Comparison of ENCODE assay signal across 8 cellular contexts in genomic region chr9:97221478-97222350, GRCh38.
A peak's percentile ranks its signal among the peaks of the same experiment; 100 is the strongest.
DNase-seq lines count a peak whose midpoint lies in the region; TF ChIP-seq lines count a peak whose summit lies in the region.
"Not testable (repeated sequence)": the region's sequence is repeated elsewhere in the genome, so short reads cannot be mapped to it uniquely, and the experiment has no call there.

No MANE protein-coding gene starts in this region.

- H3K27ac ChIP-seq in testis, result not testable (repeated sequence)

- CTCF ChIA-PET in activated naive CD4-positive, alpha-beta T cell treated with anti-CD3 and anti-CD28 coated beads for 36 hours (lab: Charles Lee), result interaction anchor here (0.7 to 1.4 kb wide), 2 partner anchors 21 to 365 kb away, joined by 3 to 8 read pairs; no protein-coding TSS in a partner anchor

- peak; percentile 61 for DNase-seq in EH (ENCODE audit: low read depth)
- DNase-seq in NCI-H146 (lab: John Stamatoyannopoulos, UW), result peak; percentile 61
- peak; percentile 15 to 73 (median 30) for DNase-seq in T-helper 2 cell
- DNase-seq in activated naive CD4-positive, alpha-beta T cell treated with anti-CD3 and anti-CD28 coated beads for 36 hours, result peak; percentile 69
- DNase-seq in epidermal melanocyte (ENCODE audit: insufficient read length, low spot score), result peak; percentile 44
- DNase-seq in kidney glomerular epithelial cell (lab: John Stamatoyannopoulos, UW), result peak; percentile 36
- DNase-seq in retina, result peak; percentile 93
- peak; percentile 79 for DNase-seq in testis

- H3K9me3 Mint-ChIP-seq in activated naive CD4-positive, alpha-beta T cell treated with anti-CD3 and anti-CD28 coated beads for 36 hours, result not testable (repeated sequence)

- not testable (repeated sequence) for H3K9me3 ChIP-seq in testis

- not testable (repeated sequence) for H3K27ac Mint-ChIP-seq in activated naive CD4-positive, alpha-beta T cell treated with anti-CD3 and anti-CD28 coated beads for 36 hours

- not testable (repeated sequence) for H3K36me3 Mint-ChIP-seq in activated naive CD4-positive, alpha-beta T cell treated with anti-CD3 and anti-CD28 coated beads for 36 hours (ENCODE audit: low read depth)

- H3K4me3 ChIP-seq in testis, result peak overlapping the region; percentile 32 to 44

- H3K4me1 Mint-ChIP-seq in activated naive CD4-positive, alpha-beta T cell treated with anti-CD3 and anti-CD28 coated beads for 36 hours (ENCODE audit: low read depth), result not testable (repeated sequence)

- H3K27me3 ChIP-seq in testis, result not testable (repeated sequence)

- intact Hi-C loops in activated naive CD4-positive, alpha-beta T cell treated with anti-CD3 and anti-CD28 coated beads for 36 hours (cut with micrococcal nuclease), result loop anchor here (1.0 to 10.0 kb wide), 2 partner anchors 17 to 173 kb away; no protein-coding TSS in a partner anchor
- intact Hi-C loops in testis (cut with DNase I; ENCODE audit: low total_unique reads), result not testable (repeated sequence)

- H3K27me3 Mint-ChIP-seq in activated naive CD4-positive, alpha-beta T cell treated with anti-CD3 and anti-CD28 coated beads for 36 hours (ENCODE audit: low read depth), result peaks cover 43% of the 10 kb centered on the region

- 0 to 1% methylated on average over 3 to 60 of the region's 76 CpGs for WGBS in testis, 2 donors

- not testable (repeated sequence) for H3K4me1 ChIP-seq in testis

- TF ChIP-seq POLR2A in testis (IDR thresholded peaks at IDR 0.05), result not testable (repeated sequence)

- H3K36me3 ChIP-seq in testis (ENCODE audit: low read depth, missing control alignments), result not testable (repeated sequence)

- peak overlapping the region; percentile 77 for H3K4me3 Mint-ChIP-seq in activated naive CD4-positive, alpha-beta T cell treated with anti-CD3 and anti-CD28 coated beads for 36 hours

- TF ChIP-seq CTCF in testis (IDR thresholded peaks at IDR 0.05), result not testable (repeated sequence)

Comparison
In these comparisons a context has a peak if more than half of its experiments do, and no peak if none do; other contexts are left out.
1. DNase-seq: peak in every context shown above with its lines; median percentile 93 in retina; 79 in testis; 69 in activated naive CD4-positive, alpha-beta T cell treated with anti-CD3 and anti-CD28 coated beads for 36 hours; 61 in EH; 61 in NCI-H146; 44 in epidermal melanocyte; 36 in kidney glomerular epithelial cell; 30 in T-helper 2 cell.